ENCODE assay signal across 19 cellular contexts in the genomic region with DNA sequence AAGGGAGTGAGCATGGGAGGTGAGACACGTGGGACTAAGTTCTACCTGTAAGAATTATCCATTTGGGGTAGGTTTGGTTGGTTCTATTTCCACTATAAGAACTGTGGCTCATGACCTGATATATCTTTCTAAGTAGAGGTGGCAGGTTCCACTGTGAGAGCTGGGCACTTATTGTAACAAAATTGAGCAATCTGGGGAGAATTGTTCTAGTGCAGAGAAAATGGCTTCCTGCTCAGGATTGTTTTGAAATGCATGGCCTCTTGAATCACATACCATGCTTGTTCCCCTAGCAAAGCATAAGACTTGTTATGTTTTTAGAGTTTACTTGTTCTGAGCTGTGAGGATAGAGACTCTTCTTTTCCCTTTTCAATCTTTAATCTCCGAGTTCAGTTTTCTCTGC.
DNase-seq lines count a peak whose midpoint lies in the region; ATAC-seq, FAIRE-seq and TF ChIP-seq lines count a peak whose summit lies in the region.
"Had no signal": no experiment of that assay in that cellular context is flagged by ENCODE, and none has a peak within 500 bp of the region (broad histone marks: within the 10 kb centered on the region; RNA-seq: fewer than 3 reads in every experiment).

No MANE protein-coding gene starts in this region.

- H2AFZ ChIP-seq in PC-3 (ENCODE audit: low read length) = peak overlapping the region; percentile 55
- H2AFZ ChIP-seq in astrocyte (ENCODE audit: low read depth, low read length) = peak overlapping the region; percentile 68

- peaks cover 19% of the 10 kb centered on the region for H3K4me1 Mint-ChIP-seq in astrocyte (ENCODE audit: low read depth, unreplicated experiment)
- H3K4me1 Mint-ChIP-seq: activated naive CD4-positive, alpha-beta T cell treated with anti-CD3 and anti-CD28 coated beads, Interleukin-2, amount 50 U/mL, for 24 hours; B cell had no signal

- no peaks in the 10 kb centered on the region for H3K9me3 Mint-ChIP-seq in astrocyte (ENCODE audit: unreplicated experiment)
- H3K9me3 Mint-ChIP-seq: activated naive CD4-positive, alpha-beta T cell treated with anti-CD3 and anti-CD28 coated beads, Interleukin-2, amount 50 U/mL, for 24 hours; activated T-cell treated with anti-CD3 and anti-CD28 coated beads, Interleukin-2, amount 50 U/mL, for 72 hours; effector memory CD8-positive, alpha-beta T cell had no signal

- H3K27ac ChIP-seq in PC-3 (ENCODE audit: low read length) (peak overlapping the region; percentile 96), astrocyte (ENCODE audit: low read depth, low read length) (peak overlapping the region; percentile 81), thyroid gland (peak overlapping the region in 2 of 3 donors; percentile 33 to 39)
- H3K27ac ChIP-seq: KMS-11 had no signal

- H3F3A ChIP-seq in PC-3 (ENCODE audit: low read length, unreplicated experiment) = peaks cover 18% of the 10 kb centered on the region

- FAIRE-seq in astrocyte (lab: Jason Lieb, UNC) = no peak
- FAIRE-seq: GM12878 had no signal

- H3K36me3 Mint-ChIP-seq in astrocyte (ENCODE audit: low read depth, unreplicated experiment) = no peaks in the 10 kb centered on the region

- H3K9me2 ChIP-seq in PC-3 (replicated peaks; ENCODE audit: low read length) = no peaks in the 10 kb centered on the region

- no peak for TF ChIP-seq POLR2A in thyroid gland (IDR thresholded peaks at IDR 0.05)

- POLR2A ChIA-PET in PC-3 (lab: Charles Lee; ENCODE audit: unreplicated experiment) = interaction anchor here (0.5 to 1.1 kb wide), 5 partner anchors 21 to 226 kb away, joined by 3 to 4 read pairs (median 3); a partner anchor contains a TSS

- H3K4me3 Mint-ChIP-seq in astrocyte (ENCODE audit: unreplicated experiment) = no peak overlapping the region
- H3K4me3 Mint-ChIP-seq: activated naive CD4-positive, alpha-beta T cell treated with anti-CD3 and anti-CD28 coated beads, Interleukin-2, amount 50 U/mL, for 24 hours; activated T-cell treated with anti-CD3 and anti-CD28 coated beads, Interleukin-2, amount 50 U/mL, for 72 hours; B cell; effector memory CD8-positive, alpha-beta T cell had no signal

- H3K79me2 ChIP-seq in PC-3 (ENCODE audit: low read length) = no peaks in the 10 kb centered on the region
- no peaks in the 10 kb centered on the region for H3K79me2 ChIP-seq in astrocyte (ENCODE audit: insufficient read depth, low read length)

- peak overlapping the region; percentile 70 for H3K9ac ChIP-seq in PC-3 (ENCODE audit: low read length)
- peak overlapping the region; percentile 56 for H3K9ac ChIP-seq in astrocyte (ENCODE audit: low read length)
- H3K9ac ChIP-seq: KMS-11 had no signal

- CTCF ChIA-PET in PC-3 (lab: Charles Lee) = interaction anchor here (0.6 to 2.3 kb wide), 6 partner anchors 10 to 630 kb away, joined by 3 to 19 read pairs (median 4); no protein-coding TSS in a partner anchor

- no peaks in the 10 kb centered on the region for H3K27me3 Mint-ChIP-seq in astrocyte (ENCODE audit: low read depth, unreplicated experiment)
- H3K27me3 Mint-ChIP-seq: activated naive CD4-positive, alpha-beta T cell treated with anti-CD3 and anti-CD28 coated beads, Interleukin-2, amount 50 U/mL, for 24 hours; B cell; effector memory CD8-positive, alpha-beta T cell had no signal

- no peak for TF ChIP-seq CTCF in PC-3 (conservative IDR thresholded peaks at IDR 0.05; ENCODE audit: low read depth, low read length)
- TF ChIP-seq CTCF in astrocyte (IDR thresholded peaks at IDR 0.05; ENCODE audit: insufficient read depth, low read depth, low read length) = no peak
- TF ChIP-seq CTCF in thyroid gland (IDR thresholded peaks at IDR 0.05) = no peak
- no peak for TF ChIP-seq CTCF in GM13976 (IDR thresholded peaks at IDR 0.05; ENCODE audit: borderline replicate concordance, control extremely low read depth, extremely low read depth, insufficient read depth, missing control alignments)

- no peaks in the 10 kb centered on the region for H3K36me3 ChIP-seq in PC-3 (ENCODE audit: low read depth, low read length)
- H3K36me3 ChIP-seq in astrocyte (ENCODE audit: insufficient read depth, low read length) = no peaks in the 10 kb centered on the region
- no peaks in the 10 kb centered on the region for H3K36me3 ChIP-seq in thyroid gland

- WGBS in thyroid gland, 2 donors = 56 to 58% methylated on average over 2 of the region's 2 CpGs

- H3K4me2 ChIP-seq in PC-3 (ENCODE audit: low read length) (peak overlapping the region; percentile 74), astrocyte (ENCODE audit: low read length) (peak overlapping the region; percentile 73)
- H3K4me2 ChIP-seq: KMS-11 had no signal

- H3K4me1 ChIP-seq in PC-3 (ENCODE audit: insufficient read depth, low read length) (peaks cover 27% of the 10 kb centered on the region), astrocyte (ENCODE audit: insufficient read depth, low read length) (peaks cover 14% of the 10 kb centered on the region), thyroid gland (peaks cover 13 to 19% of the 10 kb centered on the region in 2 donors)

- H3K9me3 ChIP-seq in PC-3 (ENCODE audit: low read length) (no peaks in the 10 kb centered on the region), astrocyte (ENCODE audit: insufficient read depth, low read depth, low read length) (no peaks in the 10 kb centered on the region), thyroid gland (no peaks in the 10 kb centered on the region)

- in situ Hi-C loops in GM13976 (cut with MboI; ENCODE audit: low sequenced_read_pairs, unreplicated experiment) = no loop called here

- H3K4me3 ChIP-seq in PC-3 (ENCODE audit: low read length) (peak overlapping the region; percentile 6; the same call in 1 of the 2 replicates), astrocyte (ENCODE audit: insufficient read depth, low read depth, low read length) (no peak overlapping the region), thyroid gland (replicated peaks in 1 of 3) (no peak overlapping the region)
- H3K4me3 ChIP-seq: GM12878 had no signal

- H3K27ac Mint-ChIP-seq in astrocyte (ENCODE audit: unreplicated experiment) = peak overlapping the region; percentile 92
- H3K27ac Mint-ChIP-seq: activated naive CD4-positive, alpha-beta T cell treated with anti-CD3 and anti-CD28 coated beads, Interleukin-2, amount 50 U/mL, for 24 hours; activated T-cell treated with anti-CD3 and anti-CD28 coated beads, Interleukin-2, amount 50 U/mL, for 72 hours; B cell; effector memory CD8-positive, alpha-beta T cell had no signal

- DNase-seq in PC-3 = no peak
- DNase-seq in astrocyte (ENCODE audit: low read depth) = no peak
- DNase-seq in left colon = no peak
- no peak for DNase-seq in thyroid gland
- DNase-seq in GM13976 (ENCODE audit: low spot score) = no peak
- DNase-seq: activated CD4-positive, alpha-beta T cell treated with anti-CD3 and anti-CD28 coated beads for 48 hours; activated T-cell treated with anti-CD3 and anti-CD28 coated beads, Interleukin-2, amount 50 U/mL, for 72 hours; effector memory CD8-positive, alpha-beta T cell; NCI-H1694; SHP77; stimulated activated CD4-positive, alpha-beta T cell treated with anti-CD3 and anti-CD28 coated beads, Interleukin-1b, Interleukin-23, amount 100 ng/mL, for 48 hours; T-helper 1 cell had no signal

- intact Hi-C loops in PC-3 (cut with micrococcal nuclease) (loop anchor here (1.0 to 5.0 kb wide), 2 partner anchors 222 to 867 kb away; no protein-coding TSS in a partner anchor), left colon (cut with DNase I, micrococcal nuclease) (no loop called here), thyroid gland (cut with DNase I) (no loop called here)

- H3K27me3 ChIP-seq in PC-3 (ENCODE audit: low read length) (no peaks in the 10 kb centered on the region), astrocyte (ENCODE audit: insufficient read depth, low read length) (no peaks in the 10 kb centered on the region), thyroid gland (no peaks in the 10 kb centered on the region)

- no peaks in the 10 kb centered on the region for H4K20me1 ChIP-seq in PC-3 (ENCODE audit: low read length)
- H4K20me1 ChIP-seq in astrocyte (ENCODE audit: insufficient read depth, low read length) = no peaks in the 10 kb centered on the region

- ATAC-seq in PC-3 = no peak; the same call in 1 of the 2 replicates
- ATAC-seq in left colon = peak; percentile 5
- ATAC-seq in GM21529 (IDR thresholded peaks at IDR 0.05; ENCODE audit: unreplicated experiment) = no peak
- ATAC-seq in HG02840 (IDR thresholded peaks at IDR 0.05; ENCODE audit: low FRiP score, unreplicated experiment) = no peak
- ATAC-seq: activated T-cell treated with anti-CD3 and anti-CD28 coated beads, Interleukin-2, amount 50 U/mL, for 72 hours; effector memory CD8-positive, alpha-beta T cell; GM12878; HCT116 had no signal

- BruUV-seq in PC-3 (replicated peaks; lab: Mats Ljungman, UMichigan) = no TSS peak

Comparison
In these comparisons a context has a peak if more than half of its experiments do, and no peak if none do; other contexts are left out.
1. H3K27ac ChIP-seq: peak in every context shown above with its lines; median percentile 96 in PC-3; 81 in astrocyte; 36 in thyroid gland.